In the genomic region with DNA sequence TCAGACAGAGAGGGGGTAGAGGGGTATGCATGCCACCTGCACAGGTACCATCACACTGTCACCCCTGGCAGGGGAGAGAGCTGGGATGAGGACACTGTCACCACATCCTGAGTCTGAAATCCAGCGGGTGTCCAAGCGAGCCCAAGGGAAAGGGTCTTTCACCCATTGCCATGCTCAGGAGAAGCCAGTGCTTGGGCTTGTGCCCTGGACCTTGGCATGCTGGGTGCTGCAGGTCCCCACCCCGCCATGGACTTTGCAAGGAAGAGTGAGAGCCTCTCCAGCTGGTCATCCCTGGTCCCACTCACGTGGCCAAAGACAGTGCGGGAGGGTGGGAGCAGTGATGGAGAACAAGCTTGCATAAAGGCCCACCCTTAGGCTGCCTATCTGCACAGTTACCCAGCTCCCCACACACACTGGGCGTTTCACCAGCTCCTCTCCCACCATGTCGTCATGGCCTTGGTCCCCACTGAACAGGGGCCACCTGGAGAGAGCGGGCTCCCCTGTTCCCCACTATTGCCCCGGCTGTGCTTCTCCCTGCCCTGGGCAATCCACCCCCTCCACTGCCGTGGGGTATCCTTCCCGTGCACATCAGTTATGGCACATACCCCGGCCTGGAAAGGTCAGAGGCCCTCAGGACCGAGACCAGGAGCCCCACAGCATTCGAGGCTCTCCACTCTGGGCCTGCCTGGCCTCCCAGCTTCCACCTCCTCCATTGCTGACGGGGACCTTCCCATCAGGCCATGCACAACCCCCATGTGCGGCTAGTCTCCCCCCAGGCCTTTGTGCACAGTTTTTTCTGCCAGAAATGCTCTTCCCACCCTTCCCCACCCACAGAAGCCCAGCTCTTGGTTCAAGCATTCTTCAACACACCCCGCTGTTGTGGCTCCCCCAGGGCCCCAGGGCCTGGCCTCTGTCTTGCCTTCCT, we compare ENCODE assay signal across 25 cellular contexts. TPM values are rescaled to one million over a fixed set of nuclear protein-coding genes. Genes with fewer than 3 reads are reported as not detected.
"Had no signal": no experiment of that assay in that cellular context is flagged by ENCODE, and none has a peak within 500 bp of the region (broad histone marks: within the 10 kb centered on the region; RNA-seq: fewer than 3 reads in every experiment).

No MANE protein-coding gene starts in this region.

- H3K27ac Mint-ChIP-seq: activated CD4-positive, alpha-beta memory T cell treated with anti-CD3 and anti-CD28 coated beads, Interleukin-2, amount 10 ng/mL, durations not matched to agents 7 days and 5 days; activated CD4-positive, alpha-beta T cell treated with anti-CD3 and anti-CD28 coated beads, Interleukin-2, amount 10 ng/mL, durations not matched to agents 24 days and 14 days; activated CD8-positive, alpha-beta memory T cell treated with anti-CD3 and anti-CD28 coated beads, Interleukin-2, amount 10 ng/mL, durations not matched to agents 7 days and 5 days; activated naive CD8-positive, alpha-beta T cell; natural killer cell had no signal

- H3K9me3 Mint-ChIP-seq: activated CD4-positive, alpha-beta memory T cell treated with anti-CD3 and anti-CD28 coated beads, Interleukin-2, amount 10 ng/mL, durations not matched to agents 7 days and 5 days; activated CD4-positive, alpha-beta T cell treated with anti-CD3 and anti-CD28 coated beads, Interleukin-2, amount 10 ng/mL, durations not matched to agents 24 days and 14 days; natural killer cell had no signal

- H3K4me3 Mint-ChIP-seq: activated CD4-positive, alpha-beta memory T cell treated with anti-CD3 and anti-CD28 coated beads, Interleukin-2, amount 10 ng/mL, durations not matched to agents 7 days and 5 days; activated CD4-positive, alpha-beta T cell treated with anti-CD3 and anti-CD28 coated beads, Interleukin-2, amount 10 ng/mL, durations not matched to agents 24 days and 14 days; activated CD8-positive, alpha-beta memory T cell treated with anti-CD3 and anti-CD28 coated beads, Interleukin-2, amount 10 ng/mL, durations not matched to agents 7 days and 5 days; activated naive CD8-positive, alpha-beta T cell; natural killer cell had no signal

- H3K9ac ChIP-seq: SK-N-SH had no signal

- H3K27ac ChIP-seq: coronary artery, epithelial cell of prostate, heart right ventricle, left lung, neutrophil, ovary, psoas muscle, right atrium auricular region, testis, upper lobe of left lung had no signal

- DNase-seq: activated CD4-positive, alpha-beta memory T cell treated with anti-CD3 and anti-CD28 coated beads, Interleukin-2, amount 10 ng/mL, durations not matched to agents 7 days and 5 days; activated CD4-positive, alpha-beta T cell treated with anti-CD3 and anti-CD28 coated beads, Interleukin-2, amount 10 ng/mL, durations not matched to agents 24 days and 14 days; activated CD8-positive, alpha-beta memory T cell treated with anti-CD3 and anti-CD28 coated beads, Interleukin-2, amount 10 ng/mL, durations not matched to agents 7 days and 5 days; activated gamma-delta T cell treated with Interleukin-2 at 50 U/mL for 16 hours; activated T-cell treated with anti-CD3 and anti-CD28 coated beads for 4 hours; amniotic stem cell; foreskin fibroblast; heart right ventricle; left lung; midbrain; natural killer cell; psoas muscle; SK-N-SH; stimulated activated CD4-positive, alpha-beta T cell treated with anti-CD3 and anti-CD28 coated beads, Interleukin-1b, Interleukin-23, amount 100 ng/mL, for 48 hours; testis; upper lobe of left lung had no signal

- FAIRE-seq: bronchial epithelial cell had no signal

- H3K4me1 Mint-ChIP-seq: activated CD4-positive, alpha-beta memory T cell treated with anti-CD3 and anti-CD28 coated beads, Interleukin-2, amount 10 ng/mL, durations not matched to agents 7 days and 5 days; activated CD4-positive, alpha-beta T cell treated with anti-CD3 and anti-CD28 coated beads, Interleukin-2, amount 10 ng/mL, durations not matched to agents 24 days and 14 days; activated CD8-positive, alpha-beta memory T cell treated with anti-CD3 and anti-CD28 coated beads, Interleukin-2, amount 10 ng/mL, durations not matched to agents 7 days and 5 days had no signal

- H3K36me3 ChIP-seq: heart right ventricle, left lung, neutrophil, ovary, right atrium auricular region, upper lobe of left lung had no signal

- H3K4me1 ChIP-seq: heart right ventricle, left lung, psoas muscle, right atrium auricular region, testis, upper lobe of left lung had no signal

- H3K4me3 ChIP-seq: coronary artery, heart right ventricle, left lung, ovary, psoas muscle, right atrium auricular region, testis, upper lobe of left lung had no signal

- H3K9me3 ChIP-seq: heart right ventricle, left lung, neutrophil, ovary, psoas muscle, right atrium auricular region, SK-N-SH, testis, upper lobe of left lung had no signal

- ATAC-seq: activated CD4-positive, CD25-positive, alpha-beta regulatory T cell treated with anti-CD3 and anti-CD28 coated beads, Interleukin-2, amount 50 U/mL, for 24 hours; activated CD8-positive, alpha-beta memory T cell treated with anti-CD3 and anti-CD28 coated beads, Interleukin-2, amount 10 ng/mL, durations not matched to agents 7 days and 5 days; heart right ventricle; left lung; natural killer cell; psoas muscle had no signal

- H3K36me3 Mint-ChIP-seq: activated CD8-positive, alpha-beta memory T cell treated with anti-CD3 and anti-CD28 coated beads, Interleukin-2, amount 10 ng/mL, durations not matched to agents 7 days and 5 days; activated naive CD8-positive, alpha-beta T cell; natural killer cell had no signal

- H3K27me3 ChIP-seq: neutrophil, ovary, right atrium auricular region, testis, upper lobe of left lung had no signal

RNA-seq across cellular contexts. Expression of gene BCL11B, which starts 58.6 kb away (rescaled TPM):
- polyA plus RNA-seq: fibroblast of lung, SK-N-SH had no signal
